10 cellular contexts compared by ENCODE assay signal in genomic region chr6:63764318-63764916, GRCh38.
DNase-seq lines count a peak whose midpoint lies in the region; ATAC-seq and TF ChIP-seq lines count a peak whose summit lies in the region.
"Had no signal": no experiment of that assay in that cellular context is flagged by ENCODE, and none has a peak within 500 bp of the region (broad histone marks: within the 10 kb centered on the region; RNA-seq: fewer than 3 reads in every experiment).

No MANE protein-coding gene starts in this region.

- H3K36me3 ChIP-seq in neuron (ENCODE audit: insufficient read depth, low read length): no peaks in the 10 kb centered on the region

- intact Hi-C loops in CD4-positive, alpha-beta T cell (cut with DNase I, micrococcal nuclease): loop anchor here (1.0 to 10.0 kb wide), 4 partner anchors 166 to 412 kb away; no protein-coding TSS in a partner anchor
- intact Hi-C loops in lower leg skin (cut with DNase I; ENCODE audit: low total_unique reads): loop anchor here (10.0 kb wide), 1 partner anchor 160 kb away; no protein-coding TSS in a partner anchor

- H3K27me3 ChIP-seq in CD4-positive, alpha-beta T cell (ENCODE audit: control insufficient read depth, insufficient read depth, low read length): no peaks in the 10 kb centered on the region
- H3K27me3 ChIP-seq in neuron (ENCODE audit: insufficient read depth, low read length): no peaks in the 10 kb centered on the region

- DNase-seq in CD4-positive, alpha-beta T cell: no peak
- DNase-seq in HCEC 1CT (peak; percentile 43), NOMO-1 treated with DMSO at 0.1 percent for 48 hours (lab: John Stamatoyannopoulos, UW; ENCODE audit: unreplicated experiment) (peak; percentile 54), dermis microvascular lymphatic vessel endothelial cell (ENCODE audit: low read depth in 2 of 2) (peak; percentile 29 to 53), lower leg skin (ENCODE audit: low spot score in 2 of 2) (no peak)
- DNase-seq in activated naive CD8-positive, alpha-beta T cell treated with anti-CD3 and anti-CD28 coated beads for 36 hours: no peak

- CTCF ChIA-PET in CD4-positive, alpha-beta T cell (lab: Charles Lee): interaction anchor here (0.7 to 2.0 kb wide), 5 partner anchors 8 to 166 kb away, joined by 3 to 31 read pairs (median 3); partner anchors contain the start of gene PHF3

- H2AFZ ChIP-seq in neuron (ENCODE audit: low read depth, low read length): peak overlapping the region; percentile 36

- H3K4me1 Mint-ChIP-seq in CD4-positive, alpha-beta T cell (ENCODE audit: low read depth): no peaks in the 10 kb centered on the region
- no peaks in the 10 kb centered on the region for H3K4me1 Mint-ChIP-seq in activated naive CD8-positive, alpha-beta T cell treated with anti-CD3 and anti-CD28 coated beads for 36 hours

- H3K9me3 ChIP-seq in CD4-positive, alpha-beta T cell (ENCODE audit: control insufficient read depth, low read length): no peaks in the 10 kb centered on the region
- no peaks in the 10 kb centered on the region for H3K9me3 ChIP-seq in neuron (ENCODE audit: low read length)

- POLR2A ChIA-PET in CD4-positive, alpha-beta T cell (lab: Charles Lee): interaction anchor here (0.6 to 1.2 kb wide), 3 partner anchors 129 to 191 kb away, joined by 3 to 17 read pairs (median 7); partner anchors contain the start of gene PHF3

- peaks cover 8% of the 10 kb centered on the region for H3K27me3 Mint-ChIP-seq in CD4-positive, alpha-beta T cell
- no peaks in the 10 kb centered on the region for H3K27me3 Mint-ChIP-seq in activated naive CD8-positive, alpha-beta T cell treated with anti-CD3 and anti-CD28 coated beads for 36 hours

- H3K27ac ChIP-seq in CD4-positive, alpha-beta T cell (ENCODE audit: low read depth, low read length): no peak overlapping the region
- H3K27ac ChIP-seq: HL-60 had no signal

- peak; percentile 77 for TF ChIP-seq CTCF in CD4-positive, alpha-beta T cell (IDR thresholded peaks at IDR 0.05)
- no peak for TF ChIP-seq CTCF in lower leg skin (IDR thresholded peaks at IDR 0.05)

- TF ChIP-seq POLR2A in lower leg skin (IDR thresholded peaks at IDR 0.05): no peak

- no peak for ATAC-seq in CD4-positive, alpha-beta T cell (ENCODE audit: poor library complexity)
- no peak for ATAC-seq in GM21526 (IDR thresholded peaks at IDR 0.05; ENCODE audit: low FRiP score, unreplicated experiment)

- no peaks in the 10 kb centered on the region for H3K4me1 ChIP-seq in neuron (ENCODE audit: insufficient read depth, low read length)

- no peak overlapping the region for H3K27ac Mint-ChIP-seq in CD4-positive, alpha-beta T cell
- no peak overlapping the region for H3K27ac Mint-ChIP-seq in activated naive CD8-positive, alpha-beta T cell treated with anti-CD3 and anti-CD28 coated beads for 36 hours
- H3K27ac Mint-ChIP-seq: stimulated activated naive CD8-positive, alpha-beta T cell treated with anti-CD3 and anti-CD28 coated beads, Interleukin-15, Interleukin-2, amounts not matched to agents 100 ng/mL and 50 ng/mL, for 24 hours had no signal

- no peaks in the 10 kb centered on the region for H3K36me3 Mint-ChIP-seq in CD4-positive, alpha-beta T cell (ENCODE audit: low read depth)
- no peaks in the 10 kb centered on the region for H3K36me3 Mint-ChIP-seq in activated naive CD8-positive, alpha-beta T cell treated with anti-CD3 and anti-CD28 coated beads for 36 hours

- no peak overlapping the region for H3K4me3 ChIP-seq in neuron (ENCODE audit: low read length)
- no peak overlapping the region for H3K4me3 ChIP-seq in lower leg skin (ENCODE audit: low read depth, poor library complexity, severe bottlenecking)

- no peak overlapping the region for H3K4me3 Mint-ChIP-seq in CD4-positive, alpha-beta T cell
- H3K4me3 Mint-ChIP-seq in activated naive CD8-positive, alpha-beta T cell treated with anti-CD3 and anti-CD28 coated beads for 36 hours: no peak overlapping the region
- H3K4me3 Mint-ChIP-seq: stimulated activated naive CD8-positive, alpha-beta T cell treated with anti-CD3 and anti-CD28 coated beads, Interleukin-15, Interleukin-2, amounts not matched to agents 100 ng/mL and 50 ng/mL, for 24 hours had no signal

- peaks cover 4% of the 10 kb centered on the region for H3K9me3 Mint-ChIP-seq in CD4-positive, alpha-beta T cell
- peaks cover 8% of the 10 kb centered on the region for H3K9me3 Mint-ChIP-seq in activated naive CD8-positive, alpha-beta T cell treated with anti-CD3 and anti-CD28 coated beads for 36 hours
- H3K9me3 Mint-ChIP-seq: stimulated activated naive CD8-positive, alpha-beta T cell treated with anti-CD3 and anti-CD28 coated beads, Interleukin-15, Interleukin-2, amounts not matched to agents 100 ng/mL and 50 ng/mL, for 24 hours had no signal

- 23 to 25% methylated on average over 4 of the region's 4 CpGs for WGBS in lower leg skin, 2 donors

Comparison
In these comparisons a context has a peak if more than half of its experiments do, and no peak if none do; other contexts are left out.
1. DNase-seq: peak in HCEC 1CT (single experiment), NOMO-1 treated with DMSO at 0.1 percent for 48 hours (single experiment) and dermis microvascular lymphatic vessel endothelial cell (2 of 2); none in CD4-positive, alpha-beta T cell (0 of 10), activated naive CD8-positive, alpha-beta T cell treated with anti-CD3 and anti-CD28 coated beads for 36 hours (single experiment) and lower leg skin (0 of 2).